9 cellular contexts compared by ENCODE assay signal in the genomic region with DNA sequence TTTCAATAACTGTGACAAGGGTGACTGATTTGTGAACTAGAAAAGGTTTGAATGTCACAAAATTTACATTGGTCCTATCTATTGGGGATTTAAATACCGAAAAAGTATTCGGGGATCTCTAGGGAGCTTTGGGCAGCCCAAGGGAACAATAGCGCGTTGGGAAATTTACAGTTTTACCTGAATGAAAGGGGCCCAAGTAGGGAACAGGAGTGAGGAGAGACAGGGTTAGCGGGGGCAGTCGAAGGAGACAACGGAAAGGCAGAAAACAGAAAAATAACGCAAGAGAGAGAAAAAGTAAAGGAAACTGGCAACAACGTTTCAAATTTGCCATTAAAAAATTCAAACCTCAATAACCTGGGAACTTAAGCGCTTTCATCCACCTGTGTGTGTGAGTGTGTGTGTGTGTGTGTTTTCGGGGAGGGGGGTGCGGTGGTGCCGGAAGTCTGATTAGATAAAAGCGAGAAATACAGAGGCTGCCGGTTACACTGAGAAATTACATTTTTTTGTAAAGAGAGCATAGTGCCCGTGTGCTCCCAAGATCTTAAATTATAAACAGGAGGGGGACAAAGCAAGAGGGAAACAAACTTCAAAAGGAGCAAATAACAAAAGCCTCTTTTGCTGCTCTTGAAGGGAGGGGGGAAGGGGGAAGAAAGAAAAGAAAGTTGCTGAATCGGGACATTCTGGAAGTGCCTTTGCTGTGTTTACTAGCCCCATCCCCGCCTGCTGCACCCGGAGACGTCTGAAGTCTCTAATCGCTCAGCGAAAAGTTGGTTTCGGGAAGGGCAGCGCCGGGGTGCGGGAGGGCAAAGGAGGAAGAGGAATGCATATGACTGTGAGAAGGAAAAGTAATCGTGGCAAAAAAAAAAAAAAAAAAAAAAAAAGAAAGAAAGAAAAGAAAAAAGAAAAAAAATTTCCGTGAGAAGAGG. TPM values are rescaled to one million over a fixed set of nuclear protein-coding genes. Genes with fewer than 3 reads are reported as not detected.
DNase-seq lines count a peak whose midpoint lies in the region; ATAC-seq lines count a peak whose summit lies in the region.
"Had no signal": no experiment of that assay in that cellular context is flagged by ENCODE, and none has a peak within 500 bp of the region (broad histone marks: within the 10 kb centered on the region; RNA-seq: fewer than 3 reads in every experiment).

No MANE protein-coding gene starts in this region.

- DNase-seq in EH (ENCODE audit: low read depth) (peak; percentile 62), M059J (ENCODE audit: low read depth) (peak; percentile 57), neuronal stem cell (ENCODE audit: low spot score) (peak; percentile 56), hippocampal formation (lab: John Stamatoyannopoulos, UW) (no peak), NOMO-1 (lab: John Stamatoyannopoulos, UW; ENCODE audit: unreplicated experiment in 2 of 2) (no peak), NCI-H748 (lab: John Stamatoyannopoulos, UW; ENCODE audit: unreplicated experiment) (no peak)
- DNase-seq: activated T-cell treated with anti-CD3 and anti-CD28 coated beads, Interleukin-2, amount 50 U/mL, for 4 hours had no signal

- WGBS in ectodermal cell, 2 experiments, result 0 to 1% methylated on average over 26 to 28 of the region's 28 CpGs
- WGBS in neuronal stem cell (ENCODE audit: extremely low coverage in 2 of 2, insufficient read length in 2 of 2, insufficient replicate concordance in 1 of 2), 2 donors, result no CpG with 5 or more reads among the region's 28 CpGs

- H3K4me2 ChIP-seq in neuronal stem cell (ENCODE audit: insufficient read depth, low read length, poor library complexity, severe bottlenecking), result peak overlapping the region; percentile 85

- H3K4me1 ChIP-seq in ectodermal cell (ENCODE audit: control insufficient read depth, insufficient read depth, low read length) (peaks cover 47% of the 10 kb centered on the region), neuronal stem cell (ENCODE audit: control insufficient read depth in 2 of 2, insufficient read depth in 1 of 2, low read depth in 1 of 2, low read length in 2 of 2) (peaks cover 8 to 31% of the 10 kb centered on the region in 2 donors)

- H3K27me3 ChIP-seq in ectodermal cell (ENCODE audit: control insufficient read depth, insufficient read depth, low read length, poor library complexity, severe bottlenecking) (peaks cover 99% of the 10 kb centered on the region), neuronal stem cell (ENCODE audit: control insufficient read depth in 3 of 3, insufficient read depth in 3 of 3, low read depth in 1 of 3, low read length in 3 of 3) (peaks cover 30 to 94% (median 48%) of the 10 kb centered on the region in 3 experiments)

- H3K23ac ChIP-seq in neuronal stem cell (ENCODE audit: low read depth, low read length, poor library complexity), result no peak overlapping the region

- no peak overlapping the region for H4K91ac ChIP-seq in neuronal stem cell (ENCODE audit: low read depth, low read length, poor library complexity)

- H3K36me3 ChIP-seq in ectodermal cell (ENCODE audit: control insufficient read depth, insufficient read depth, low read length) (no peaks in the 10 kb centered on the region), neuronal stem cell (replicated peaks in 1 of 2; ENCODE audit: control insufficient read depth in 2 of 2, insufficient read depth in 2 of 2, low read length in 2 of 2) (peaks cover 0 to 13% of the 10 kb centered on the region in 2 donors)

- ATAC-seq in HG03039 (IDR thresholded peaks at IDR 0.05; ENCODE audit: unreplicated experiment), result no peak
- ATAC-seq: activated T-cell treated with anti-CD3 and anti-CD28 coated beads, Interleukin-2, amount 50 U/mL, for 4 hours had no signal

- H2BK12ac ChIP-seq in neuronal stem cell (ENCODE audit: low read length), result no peak overlapping the region

- peaks cover 13% of the 10 kb centered on the region for H3K79me1 ChIP-seq in neuronal stem cell (ENCODE audit: low read depth, low read length)

- H2BK5ac ChIP-seq in neuronal stem cell (ENCODE audit: low read length), result no peak overlapping the region

- no peak overlapping the region for H3K14ac ChIP-seq in neuronal stem cell (ENCODE audit: low read length)

- peak overlapping the region; percentile 75 for H2AFZ ChIP-seq in neuronal stem cell (ENCODE audit: low read length)

- H2AK5ac ChIP-seq in neuronal stem cell (ENCODE audit: low read depth, low read length), result no peak overlapping the region

- H4K8ac ChIP-seq in neuronal stem cell (ENCODE audit: low read depth, low read length), result no peak overlapping the region

- no peak overlapping the region for H3K4ac ChIP-seq in neuronal stem cell (ENCODE audit: low read length)

- H3K27ac ChIP-seq in ectodermal cell (ENCODE audit: insufficient read depth, low read depth, low read length, poor library complexity, severe bottlenecking) (peak overlapping the region; percentile 75), neuronal stem cell (replicated peaks; ENCODE audit: low read length) (no peak overlapping the region)

- H3K18ac ChIP-seq in neuronal stem cell (ENCODE audit: low read length), result no peak overlapping the region

- H3K9me3 ChIP-seq in ectodermal cell (ENCODE audit: control insufficient read depth, low read length) (no peaks in the 10 kb centered on the region), neuronal stem cell (replicated peaks in 1 of 2; ENCODE audit: control insufficient read depth in 2 of 2, insufficient read depth in 1 of 2, low read depth in 1 of 2, low read length in 2 of 2) (peaks cover 0 to 10% of the 10 kb centered on the region in 2 donors)

- H2BK15ac ChIP-seq in neuronal stem cell (ENCODE audit: low read length), result no peak overlapping the region

- H3K4me3 ChIP-seq in ectodermal cell (ENCODE audit: insufficient read depth, low read depth, low read length) (peak overlapping the region; percentile 25), neuronal stem cell (ENCODE audit: low read length in 2 of 2) (peak overlapping the region in 1 of 2 donors; percentile 76)

- no peak overlapping the region for H2BK120ac ChIP-seq in neuronal stem cell (ENCODE audit: low read depth, low read length)

- no peak overlapping the region for H3K9ac ChIP-seq in neuronal stem cell (ENCODE audit: low read depth, low read length, poor library complexity)

RNA-seq across cellular contexts. Expression of a gene that starts 0.7 kb away (rescaled TPM):
- total RNA-seq in M059J (2014; rRNA removed; shearing (Covaris generic)), result 7.9 and 10.5 TPM in 2 replicates
- 58.5 TPM for polyA plus RNA-seq in ectodermal cell (2013, experiment 1 of 4)
- 54.0 TPM for polyA plus RNA-seq in ectodermal cell (2013, experiment 2 of 4)
- polyA plus RNA-seq in ectodermal cell (2013, experiment 3 of 4), result 71.2 TPM
- 92.7 TPM for polyA plus RNA-seq in ectodermal cell (2013, experiment 4 of 4)
- polyA plus RNA-seq in neuronal stem cell (2013, experiment 1 of 2), result 24.9 TPM
- 27.0 TPM for polyA plus RNA-seq in neuronal stem cell (2013, experiment 2 of 2)
- total RNA-seq: activated T-cell treated with anti-CD3 and anti-CD28 coated beads, Interleukin-2, amount 50 U/mL, for 4 hours had no signal

RNA-seq across cellular contexts. Expression of a gene that starts 2.1 kb away (rescaled TPM):
- total RNA-seq in M059J (2014; rRNA removed; shearing (Covaris generic)), result 0.02 TPM in 1 of 2 replicates, not detected in the other
- polyA plus RNA-seq in ectodermal cell (2013, experiment 1 of 4), result 9.1 TPM
- polyA plus RNA-seq in ectodermal cell (2013, experiment 2 of 4), result 9.3 TPM
- polyA plus RNA-seq in ectodermal cell (2013, experiment 3 of 4), result 10.2 TPM
- 14.1 TPM for polyA plus RNA-seq in ectodermal cell (2013, experiment 4 of 4)
- polyA plus RNA-seq in neuronal stem cell (2013, experiment 1 of 2), result 0.67 TPM
- 0.78 TPM for polyA plus RNA-seq in neuronal stem cell (2013, experiment 2 of 2)
- total RNA-seq: activated T-cell treated with anti-CD3 and anti-CD28 coated beads, Interleukin-2, amount 50 U/mL, for 4 hours had no signal

Comparison
In these comparisons a context has a peak if more than half of its experiments do, and no peak if none do; other contexts are left out.
1. DNase-seq: peak in EH (single experiment), M059J (single experiment) and neuronal stem cell (single experiment); none in hippocampal formation (0 of 2), NOMO-1 (0 of 2) and NCI-H748 (single experiment).